In genomic region chr2:182522428-182522896, GRCh38 we compare ENCODE assay signal across 9 cellular contexts.
A peak's percentile ranks its signal among the peaks of the same experiment; 100 is the strongest.
DNase-seq lines count a peak whose midpoint lies in the region; ATAC-seq and TF ChIP-seq lines count a peak whose summit lies in the region.
"Had no signal": no experiment of that assay in that cellular context is flagged by ENCODE, and none has a peak within 500 bp of the region (broad histone marks: within the 10 kb centered on the region; RNA-seq: fewer than 3 reads in every experiment).

No MANE protein-coding gene starts in this region.

- DNase-seq in G401 (ENCODE audit: low spot score) (peak; percentile 95), NCI-H2227 treated with DMSO at 0.1 percent for 48 hours (lab: John Stamatoyannopoulos, UW) (peak; percentile 67), epidermal melanocyte (ENCODE audit: insufficient read length, low spot score) (peak; percentile 22), pons (ENCODE audit: low spot score) (peak; percentile 83), transverse colon (no peak), Peyer's patch (no peak)
- DNase-seq: stimulated activated CD4-positive, alpha-beta T cell treated with anti-CD3 and anti-CD28 coated beads, Interleukin-4, amount 100 ng/mL, for 1 hour had no signal

- H3K27ac ChIP-seq in gastroesophageal sphincter: no peak overlapping the region
- no peak overlapping the region for H3K27ac ChIP-seq in transverse colon
- H3K27ac ChIP-seq in Peyer's patch: no peak overlapping the region

- H3K27me3 ChIP-seq in gastroesophageal sphincter (no peaks in the 10 kb centered on the region), transverse colon (no peaks in the 10 kb centered on the region), Peyer's patch (no peaks in the 10 kb centered on the region)

- TF ChIP-seq EP300 in gastroesophageal sphincter (IDR thresholded peaks at IDR 0.05): no peak
- TF ChIP-seq EP300 in transverse colon (IDR thresholded peaks at IDR 0.05; ENCODE audit: low read depth): no peak

- H3K36me3 ChIP-seq in gastroesophageal sphincter: no peaks in the 10 kb centered on the region
- H3K36me3 ChIP-seq in transverse colon: no peaks in the 10 kb centered on the region
- H3K36me3 ChIP-seq in Peyer's patch: no peaks in the 10 kb centered on the region

- ATAC-seq in gastroesophageal sphincter: no peak
- ATAC-seq in HG03159 (IDR thresholded peaks at IDR 0.05; ENCODE audit: unreplicated experiment): no peak

- in situ Hi-C loops in G401 (cut with HindIII; ENCODE audit: low sequenced_read_pairs): no loop called here
- in situ Hi-C loops in transverse colon (cut with MboI; ENCODE audit: low pct_ligation_motif_present in 1 of 4, low pct_unique_long_range_greater_than_20kb in 1 of 4, low sequenced_read_pairs in 3 of 4): no loop called here

- TF ChIP-seq CTCF in gastroesophageal sphincter (IDR thresholded peaks at IDR 0.05) (no peak), transverse colon (IDR thresholded peaks at IDR 0.05) (no peak), Peyer's patch (IDR thresholded peaks at IDR 0.05) (no peak)

- 22% methylated on average over 4 to 5 of the region's 6 CpGs for WGBS in gastroesophageal sphincter (ENCODE audit: low coverage in 1 of 2), 2 donors
- whole genome bisulfite sequencing in transverse colon (ENCODE audit: low coverage in 1 of 2), 2 donors: 3% methylated on average over 6 of the region's 6 CpGs; no CpG with 5 or more reads in 1 of the 2 donors

- TF ChIP-seq POLR2A in gastroesophageal sphincter (IDR thresholded peaks at IDR 0.05) (no peak), transverse colon (IDR thresholded peaks at IDR 0.05) (no peak), Peyer's patch (IDR thresholded peaks at IDR 0.05) (no peak)

- H3K4me1 ChIP-seq in gastroesophageal sphincter (peaks cover 0 to 4% (median 0%) of the 10 kb centered on the region in 3 donors), transverse colon (peaks cover 0 to 6% (median 2%) of the 10 kb centered on the region in 4 donors), Peyer's patch (no peaks in the 10 kb centered on the region)

- H3K4me3 ChIP-seq in gastroesophageal sphincter (peak overlapping the region in 1 of 2 donors; percentile 24), transverse colon (peak overlapping the region in 1 of 4 donors; percentile 29), Peyer's patch (peak overlapping the region in 1 of 4 donors; percentile 1)

- H3K9me3 ChIP-seq in gastroesophageal sphincter (no peaks in the 10 kb centered on the region), transverse colon (no peaks in the 10 kb centered on the region), Peyer's patch (no peaks in the 10 kb centered on the region)

- intact Hi-C loops in transverse colon (cut with DNase I; ENCODE audit: low total_unique reads): no loop called here

Comparison
In these comparisons a context has a peak if more than half of its experiments do, and no peak if none do; other contexts are left out.
1. DNase-seq: peak in G401 (single experiment), NCI-H2227 treated with DMSO at 0.1 percent for 48 hours (single experiment), epidermal melanocyte (single experiment) and pons (single experiment); none in transverse colon (single experiment) and Peyer's patch (0 of 3).